Comparison of ENCODE assay signal across 28 cellular contexts in genomic region chr3:136713961-136714514, GRCh38. TPM values are rescaled to one million over a fixed set of nuclear protein-coding genes. Genes with fewer than 3 reads are reported as not detected.
A peak's percentile ranks its signal among the peaks of the same experiment; 100 is the strongest.
DNase-seq lines count a peak whose midpoint lies in the region; ATAC-seq and TF ChIP-seq lines count a peak whose summit lies in the region.
"Had no signal": no experiment of that assay in that cellular context is flagged by ENCODE, and none has a peak within 500 bp of the region (broad histone marks: within the 10 kb centered on the region; RNA-seq: fewer than 3 reads in every experiment).

No MANE protein-coding gene starts in this region.

- no peak for ATAC-seq in activated T-cell treated with anti-CD3 and anti-CD28 coated beads, Interleukin-2, amount 50 U/mL, for 72 hours (replicated peaks in 1 of 2)
- no peak for ATAC-seq in activated T-cell treated with anti-CD3 and anti-CD28 coated beads, Interleukin-2, amount 50 U/mL, for 4 hours
- ATAC-seq in right lobe of liver (peak; percentile 37 to 45 (median 40)), upper lobe of right lung (peak; percentile 88)
- ATAC-seq: gastrocnemius medialis, left cardiac atrium, Right ventricle myocardium inferior, WTC11 had no signal

- H3K4me1 ChIP-seq in right lobe of liver, result no peaks in the 10 kb centered on the region
- no peaks in the 10 kb centered on the region for H3K4me1 ChIP-seq in upper lobe of right lung

- H3K36me3 ChIP-seq in right lobe of liver, result no peaks in the 10 kb centered on the region
- H3K36me3 ChIP-seq in upper lobe of right lung, result no peaks in the 10 kb centered on the region
- H3K36me3 ChIP-seq: gastrocnemius medialis had no signal

- TF ChIP-seq POLR2A in right lobe of liver (IDR thresholded peaks at IDR 0.05), result no peak

- peaks cover 20% of the 10 kb centered on the region for H3K4me1 Mint-ChIP-seq in activated T-cell treated with anti-CD3 and anti-CD28 coated beads, Interleukin-2, amount 50 U/mL, for 72 hours (ENCODE audit: low read depth)
- H3K4me1 Mint-ChIP-seq in activated T-cell treated with anti-CD3 and anti-CD28 coated beads, Interleukin-2, amount 50 U/mL, for 4 hours (ENCODE audit: low read depth), result peaks cover 31% of the 10 kb centered on the region
- peaks cover 8% of the 10 kb centered on the region for H3K4me1 Mint-ChIP-seq in activated CD4-positive, alpha-beta T cell treated with anti-CD3 and anti-CD28 coated beads, Interleukin-2, amount 10 ng/mL, durations not matched to agents 24 days and 14 days
- H3K4me1 Mint-ChIP-seq: mesothelial cell of epicardium had no signal

- H3K9me3 ChIP-seq in right lobe of liver, result no peaks in the 10 kb centered on the region
- no peaks in the 10 kb centered on the region for H3K9me3 ChIP-seq in upper lobe of right lung
- H3K9me3 ChIP-seq: gastrocnemius medialis, thoracic aorta had no signal

- H3K4me3 ChIP-seq in right lobe of liver (no peak overlapping the region), upper lobe of right lung (no peak overlapping the region)
- H3K4me3 ChIP-seq: gastrocnemius medialis, GM23248, hepatocyte, PC-9, thoracic aorta had no signal

- no peaks in the 10 kb centered on the region for H3K9me3 Mint-ChIP-seq in activated T-cell treated with anti-CD3 and anti-CD28 coated beads, Interleukin-2, amount 50 U/mL, for 72 hours
- H3K9me3 Mint-ChIP-seq in activated T-cell treated with anti-CD3 and anti-CD28 coated beads, Interleukin-2, amount 50 U/mL, for 4 hours, result no peaks in the 10 kb centered on the region
- no peaks in the 10 kb centered on the region for H3K9me3 Mint-ChIP-seq in activated CD4-positive, alpha-beta T cell treated with anti-CD3 and anti-CD28 coated beads, Interleukin-2, amount 10 ng/mL, durations not matched to agents 24 days and 14 days
- H3K9me3 Mint-ChIP-seq: activated naive CD8-positive, alpha-beta T cell treated with anti-CD3 and anti-CD28 coated beads, Interleukin-2, amount 10 ng/mL, durations not matched to agents 7 days and 5 days; naive B cell; stimulated activated naive CD8-positive, alpha-beta T cell treated with anti-CD3 and anti-CD28 coated beads, Interleukin-15, Interleukin-2, amounts not matched to agents 100 ng/mL and 50 ng/mL, for 24 hours; WTC11 had no signal

- intact Hi-C loops in right lobe of liver (cut with DNase I) (no loop called here), upper lobe of right lung (cut with DNase I) (no loop called here)
- intact Hi-C loops in activated CD4-positive, alpha-beta T cell treated with anti-CD3 and anti-CD28 coated beads, Interleukin-2, amount 10 ng/mL, durations not matched to agents 24 days and 14 days (cut with micrococcal nuclease), result no loop called here

- no peak overlapping the region for H3K4me3 Mint-ChIP-seq in activated T-cell treated with anti-CD3 and anti-CD28 coated beads, Interleukin-2, amount 50 U/mL, for 72 hours
- H3K4me3 Mint-ChIP-seq in activated T-cell treated with anti-CD3 and anti-CD28 coated beads, Interleukin-2, amount 50 U/mL, for 4 hours, result no peak overlapping the region
- H3K4me3 Mint-ChIP-seq in activated CD4-positive, alpha-beta T cell treated with anti-CD3 and anti-CD28 coated beads, Interleukin-2, amount 10 ng/mL, durations not matched to agents 24 days and 14 days, result no peak overlapping the region
- H3K4me3 Mint-ChIP-seq: activated naive CD8-positive, alpha-beta T cell treated with anti-CD3 and anti-CD28 coated beads, Interleukin-2, amount 10 ng/mL, durations not matched to agents 7 days and 5 days; CD4-positive, alpha-beta memory T cell; mesothelial cell of epicardium; naive B cell; stimulated activated naive CD8-positive, alpha-beta T cell treated with anti-CD3 and anti-CD28 coated beads, Interleukin-15, Interleukin-2, amounts not matched to agents 100 ng/mL and 50 ng/mL, for 24 hours; WTC11 had no signal

- TF ChIP-seq CTCF in right lobe of liver (IDR thresholded peaks at IDR 0.05), result no peak
- no peak for TF ChIP-seq CTCF in upper lobe of right lung (IDR thresholded peaks at IDR 0.05)

- DNase-seq in activated T-cell treated with anti-CD3 and anti-CD28 coated beads, Interleukin-2, amount 50 U/mL, for 72 hours, result no peak
- DNase-seq in activated T-cell treated with anti-CD3 and anti-CD28 coated beads, Interleukin-2, amount 50 U/mL, for 4 hours, result no peak
- DNase-seq in SKM-1 (lab: John Stamatoyannopoulos, UW; ENCODE audit: unreplicated experiment) (peak; percentile 68), right lobe of liver (no peak), upper lobe of right lung (peak; percentile 79), KBM-7 (no peak)
- no peak for DNase-seq in activated CD4-positive, alpha-beta T cell treated with anti-CD3 and anti-CD28 coated beads for 4 hours
- no peak for DNase-seq in activated CD4-positive, alpha-beta T cell treated with anti-CD3 and anti-CD28 coated beads, Interleukin-2, amount 10 ng/mL, durations not matched to agents 24 days and 14 days
- DNase-seq: activated CD4-positive, alpha-beta T cell treated with anti-CD3 and anti-CD28 coated beads, Interleukin-2, amount 50 U/mL, for 48 hours; activated naive CD8-positive, alpha-beta T cell treated with anti-CD3 and anti-CD28 coated beads, Interleukin-2, amount 10 ng/mL, durations not matched to agents 7 days and 5 days; CD4-positive, alpha-beta memory T cell; central memory CD4-positive, alpha-beta T cell; DMS 273 treated with DMSO at 0.1 percent for 48 hours; gastrocnemius medialis; GM23248; left cardiac atrium; naive B cell; NCI-H1436 treated with DMSO at 0.1 percent for 48 hours; NCI-H446; NCI-H82; PC-9; SW 1271 had no signal

- no peaks in the 10 kb centered on the region for H3K27me3 Mint-ChIP-seq in activated T-cell treated with anti-CD3 and anti-CD28 coated beads, Interleukin-2, amount 50 U/mL, for 72 hours (ENCODE audit: low read depth)
- H3K27me3 Mint-ChIP-seq in activated T-cell treated with anti-CD3 and anti-CD28 coated beads, Interleukin-2, amount 50 U/mL, for 4 hours (ENCODE audit: low read depth), result no peaks in the 10 kb centered on the region
- H3K27me3 Mint-ChIP-seq in activated CD4-positive, alpha-beta T cell treated with anti-CD3 and anti-CD28 coated beads, Interleukin-2, amount 10 ng/mL, durations not matched to agents 24 days and 14 days, result no peaks in the 10 kb centered on the region
- H3K27me3 Mint-ChIP-seq: activated naive CD8-positive, alpha-beta T cell treated with anti-CD3 and anti-CD28 coated beads, Interleukin-2, amount 10 ng/mL, durations not matched to agents 7 days and 5 days; CD4-positive, alpha-beta memory T cell; naive B cell; stimulated activated naive CD8-positive, alpha-beta T cell treated with anti-CD3 and anti-CD28 coated beads, Interleukin-15, Interleukin-2, amounts not matched to agents 100 ng/mL and 50 ng/mL, for 24 hours had no signal

- H3K27ac ChIP-seq in right lobe of liver, result no peak overlapping the region
- no peak overlapping the region for H3K27ac ChIP-seq in upper lobe of right lung
- H3K27ac ChIP-seq: gastrocnemius medialis, GM23248, hepatocyte, PC-9, thoracic aorta had no signal

- whole genome bisulfite sequencing in right lobe of liver (ENCODE audit: insufficient coverage, low coverage, low lambda C conversion rate, missing lambda C conversion rate), result 78% methylated on average over 8 of the region's 14 CpGs

- H3K27ac Mint-ChIP-seq in activated T-cell treated with anti-CD3 and anti-CD28 coated beads, Interleukin-2, amount 50 U/mL, for 72 hours, result peak overlapping the region; percentile 28
- H3K27ac Mint-ChIP-seq in activated CD4-positive, alpha-beta T cell treated with anti-CD3 and anti-CD28 coated beads, Interleukin-2, amount 10 ng/mL, durations not matched to agents 24 days and 14 days, result no peak overlapping the region
- H3K27ac Mint-ChIP-seq: activated naive CD8-positive, alpha-beta T cell treated with anti-CD3 and anti-CD28 coated beads, Interleukin-2, amount 10 ng/mL, durations not matched to agents 7 days and 5 days; CD4-positive, alpha-beta memory T cell; mesothelial cell of epicardium; stimulated activated naive CD8-positive, alpha-beta T cell treated with anti-CD3 and anti-CD28 coated beads, Interleukin-15, Interleukin-2, amounts not matched to agents 100 ng/mL and 50 ng/mL, for 24 hours; WTC11 had no signal

- in situ Hi-C loops in KBM-7 (cut with MboI; ENCODE audit: low pct_unique_long_range_greater_than_20kb, low sequenced_read_pairs), result no loop called here

- H3K27me3 ChIP-seq in right lobe of liver (no peaks in the 10 kb centered on the region), upper lobe of right lung (no peaks in the 10 kb centered on the region)
- H3K27me3 ChIP-seq: gastrocnemius medialis, hepatocyte had no signal

- H3K36me3 Mint-ChIP-seq in activated T-cell treated with anti-CD3 and anti-CD28 coated beads, Interleukin-2, amount 50 U/mL, for 72 hours (ENCODE audit: insufficient read depth in 2 of 2), result peaks cover 0 to 10% of the 10 kb centered on the region in 2 donors
- H3K36me3 Mint-ChIP-seq in activated T-cell treated with anti-CD3 and anti-CD28 coated beads, Interleukin-2, amount 50 U/mL, for 4 hours (ENCODE audit: insufficient read depth), result peaks cover 12% of the 10 kb centered on the region
- H3K36me3 Mint-ChIP-seq in activated CD4-positive, alpha-beta T cell treated with anti-CD3 and anti-CD28 coated beads, Interleukin-2, amount 10 ng/mL, durations not matched to agents 24 days and 14 days (ENCODE audit: low read depth), result peaks cover 23% of the 10 kb centered on the region
- H3K36me3 Mint-ChIP-seq: WTC11 had no signal

RNA-seq across cellular contexts. Expression of gene STAG1, which starts 38.1 kb away (rescaled TPM):
- total RNA-seq in activated T-cell treated with anti-CD3 and anti-CD28 coated beads, Interleukin-2, amount 50 U/mL, for 72 hours, result 10 to 100 TPM; 41.0 to 52.7 TPM
- total RNA-seq in activated T-cell treated with anti-CD3 and anti-CD28 coated beads, Interleukin-2, amount 50 U/mL, for 4 hours, result 10 to 100 TPM; 44.6 to 46.2 (median 44.6) TPM
- total RNA-seq in right lobe of liver, result 10 to 100 TPM in 5 of 6 experiments, 1 to 10 TPM in 1; 8.2 to 18.5 (median 12.7) TPM
- total RNA-seq in upper lobe of right lung, result 40.8 TPM
- 41.3 and 46.2 TPM in 2 replicates for total RNA-seq in activated CD4-positive, alpha-beta T cell treated with anti-CD3 and anti-CD28 coated beads, Interleukin-2, amount 10 ng/mL, durations not matched to agents 24 days and 14 days

Comparison
In these comparisons a context has a peak if more than half of its experiments do, and no peak if none do; other contexts are left out.
1. ATAC-seq: peak in right lobe of liver (4 of 4) and upper lobe of right lung (single experiment); none in activated T-cell treated with anti-CD3 and anti-CD28 coated beads, Interleukin-2, amount 50 U/mL, for 72 hours (0 of 2) and activated T-cell treated with anti-CD3 and anti-CD28 coated beads, Interleukin-2, amount 50 U/mL, for 4 hours (0 of 2).
2. DNase-seq: peak in SKM-1 (single experiment) and upper lobe of right lung (single experiment); none in activated T-cell treated with anti-CD3 and anti-CD28 coated beads, Interleukin-2, amount 50 U/mL, for 72 hours (0 of 2), activated T-cell treated with anti-CD3 and anti-CD28 coated beads, Interleukin-2, amount 50 U/mL, for 4 hours (single experiment), right lobe of liver (0 of 3), activated CD4-positive, alpha-beta T cell treated with anti-CD3 and anti-CD28 coated beads for 4 hours (0 of 2), activated CD4-positive, alpha-beta T cell treated with anti-CD3 and anti-CD28 coated beads, Interleukin-2, amount 10 ng/mL, durations not matched to agents 24 days and 14 days (single experiment) and KBM-7 (single experiment).